In genomic region chr12:122046145-122046544, GRCh38 we compare ENCODE assay signal across 22 cellular contexts.
"Had no signal": no experiment of that assay in that cellular context is flagged by ENCODE, and none has a peak within 500 bp of the region (broad histone marks: within the 10 kb centered on the region; RNA-seq: fewer than 3 reads in every experiment).

No MANE protein-coding gene starts in this region.

- H3K36me3 ChIP-seq: MG63 had no signal

- H3K9me3 Mint-ChIP-seq: activated CD8-positive, alpha-beta T cell treated with anti-CD3 and anti-CD28 coated beads for 36 hours; activated naive CD4-positive, alpha-beta T cell treated with anti-CD3 and anti-CD28 coated beads, Interleukin-2, amount 50 U/mL, for 24 hours; T-helper 1 cell treated with Interleukin-12 subunit alpha and Interleukin-12 subunit beta and Interleukin-4 antibody, amounts not matched to agents 30 μg/mL and 1 μg/mL, for 36 hours had no signal

- H3K4me3 Mint-ChIP-seq: activated CD8-positive, alpha-beta T cell treated with anti-CD3 and anti-CD28 coated beads for 36 hours; activated naive CD4-positive, alpha-beta T cell treated with anti-CD3 and anti-CD28 coated beads, Interleukin-2, amount 50 U/mL, for 24 hours; T-helper 1 cell treated with Interleukin-12 subunit alpha and Interleukin-12 subunit beta and Interleukin-4 antibody, amounts not matched to agents 30 μg/mL and 1 μg/mL, for 36 hours had no signal

- H3K9me3 ChIP-seq: ascending aorta, body of pancreas, MG63 had no signal

- H3K4me1 Mint-ChIP-seq: activated naive CD4-positive, alpha-beta T cell treated with anti-CD3 and anti-CD28 coated beads, Interleukin-2, amount 50 U/mL, for 24 hours had no signal

- H3K27me3 Mint-ChIP-seq: activated CD8-positive, alpha-beta T cell treated with anti-CD3 and anti-CD28 coated beads for 36 hours; activated naive CD4-positive, alpha-beta T cell treated with anti-CD3 and anti-CD28 coated beads, Interleukin-2, amount 50 U/mL, for 24 hours had no signal

- DNase-seq: activated CD4-positive, alpha-beta T cell treated with anti-CD3 and anti-CD28 coated beads for 4 hours; activated CD8-positive, alpha-beta memory T cell treated with anti-CD3 and anti-CD28 coated beads, Interleukin-2, amount 50 U/mL, for 4 hours; activated CD8-positive, alpha-beta T cell treated with anti-CD3 and anti-CD28 coated beads for 36 hours; activated naive CD4-positive, alpha-beta T cell; body of pancreas; central memory CD4-positive, alpha-beta T cell; MG63; MV-4-11; NCI-H1092 treated with DMSO at 0.1 percent for 48 hours; NCI-H1417 treated with DMSO at 0.1 percent for 48 hours; NCI-H1694; NCI-H2029; NCI-H345; NCI-H510A; NCI-H526 treated with DMSO at 0.1 percent for 48 hours; NCI-H82; NK-92 treated with Interleukin-12 subunit alpha and Interleukin-12 subunit beta, amount 100 ng/mL, for 24 hours; SHP77 treated with DMSO at 0.1 percent for 48 hours had no signal

- H3K27me3 ChIP-seq: ascending aorta, body of pancreas, MG63 had no signal

- H3K36me3 Mint-ChIP-seq: activated naive CD4-positive, alpha-beta T cell treated with anti-CD3 and anti-CD28 coated beads, Interleukin-2, amount 50 U/mL, for 24 hours had no signal

- ATAC-seq: activated CD4-positive, CD25-positive, alpha-beta regulatory T cell treated with anti-CD3 and anti-CD28 coated beads, Interleukin-2, amount 50 U/mL, for 24 hours; activated CD8-positive, alpha-beta T cell treated with anti-CD3 and anti-CD28 coated beads for 36 hours; body of pancreas had no signal

- H3K27ac Mint-ChIP-seq: activated CD8-positive, alpha-beta T cell treated with anti-CD3 and anti-CD28 coated beads for 36 hours; activated naive CD4-positive, alpha-beta T cell treated with anti-CD3 and anti-CD28 coated beads, Interleukin-2, amount 50 U/mL, for 24 hours; T-helper 1 cell treated with Interleukin-12 subunit alpha and Interleukin-12 subunit beta and Interleukin-4 antibody, amounts not matched to agents 30 μg/mL and 1 μg/mL, for 36 hours had no signal

- H3K4me3 ChIP-seq: ascending aorta, body of pancreas, MG63 had no signal
